Comparison of ENCODE assay signal across 26 cellular contexts in genomic region chr10:85147346-85148250, GRCh38.
"Had no signal": no experiment of that assay in that cellular context is flagged by ENCODE, and none has a peak within 500 bp of the region (broad histone marks: within the 10 kb centered on the region; RNA-seq: fewer than 3 reads in every experiment).

No MANE protein-coding gene starts in this region.

- H3K27me3 Mint-ChIP-seq: activated CD4-positive, alpha-beta T cell treated with anti-CD3 and anti-CD28 coated beads, Interleukin-2, amount 10 ng/mL, durations not matched to agents 7 days and 5 days; activated CD8-positive, alpha-beta memory T cell treated with anti-CD3 and anti-CD28 coated beads, Interleukin-2, amount 10 ng/mL, durations not matched to agents 7 days and 5 days; activated CD8-positive, alpha-beta T cell treated with anti-CD3 and anti-CD28 coated beads for 36 hours; activated naive CD8-positive, alpha-beta T cell treated with anti-CD3 and anti-CD28 coated beads, Interleukin-2, amount 50 U/mL, for 24 hours; memory B cell had no signal

- H3K9me3 Mint-ChIP-seq: activated CD4-positive, alpha-beta T cell treated with anti-CD3 and anti-CD28 coated beads, Interleukin-2, amount 10 ng/mL, durations not matched to agents 7 days and 5 days; activated CD8-positive, alpha-beta T cell treated with anti-CD3 and anti-CD28 coated beads for 36 hours; activated naive CD8-positive, alpha-beta T cell treated with anti-CD3 and anti-CD28 coated beads, Interleukin-2, amount 50 U/mL, for 24 hours had no signal

- H3K27me3 ChIP-seq: body of pancreas, cardiac muscle cell, right lobe of liver, stomach, suprapubic skin, transverse colon had no signal

- H3K36me3 Mint-ChIP-seq: activated CD8-positive, alpha-beta memory T cell treated with anti-CD3 and anti-CD28 coated beads, Interleukin-2, amount 10 ng/mL, durations not matched to agents 7 days and 5 days; memory B cell; stimulated activated effector memory CD8-positive, alpha-beta T cell treated with anti-CD3 and anti-CD28 coated beads, Interleukin-12 subunit alpha, Interleukin-12 subunit beta, amount 100 ng/mL, for 72 hours had no signal

- ATAC-seq: activated CD8-positive, alpha-beta memory T cell treated with anti-CD3 and anti-CD28 coated beads, Interleukin-2, amount 10 ng/mL, durations not matched to agents 7 days and 5 days; activated CD8-positive, alpha-beta T cell treated with anti-CD3 and anti-CD28 coated beads for 36 hours; activated naive CD8-positive, alpha-beta T cell treated with anti-CD3 and anti-CD28 coated beads, Interleukin-2, amount 50 U/mL, for 24 hours; body of pancreas; mucosa of descending colon; stimulated activated effector memory CD8-positive, alpha-beta T cell treated with anti-CD3 and anti-CD28 coated beads, Interleukin-12 subunit alpha, Interleukin-12 subunit beta, amount 100 ng/mL, for 72 hours had no signal

- H3K36me3 ChIP-seq: cardiac muscle cell, right lobe of liver, stomach, suprapubic skin, transverse colon had no signal

- H3K79me2 ChIP-seq: parathyroid adenoma had no signal

- H3K4me3 Mint-ChIP-seq: activated CD4-positive, alpha-beta T cell treated with anti-CD3 and anti-CD28 coated beads, Interleukin-2, amount 10 ng/mL, durations not matched to agents 7 days and 5 days; activated CD8-positive, alpha-beta memory T cell treated with anti-CD3 and anti-CD28 coated beads, Interleukin-2, amount 10 ng/mL, durations not matched to agents 7 days and 5 days; activated CD8-positive, alpha-beta T cell treated with anti-CD3 and anti-CD28 coated beads for 36 hours; activated naive CD8-positive, alpha-beta T cell treated with anti-CD3 and anti-CD28 coated beads, Interleukin-2, amount 50 U/mL, for 24 hours; memory B cell; nephron progenitor cell; stimulated activated effector memory CD8-positive, alpha-beta T cell treated with anti-CD3 and anti-CD28 coated beads, Interleukin-12 subunit alpha, Interleukin-12 subunit beta, amount 100 ng/mL, for 72 hours had no signal

- H3K4me3 ChIP-seq: body of pancreas, cardiac muscle cell, mucosa of descending colon, right lobe of liver, skin epidermis, stomach, suprapubic skin, transverse colon had no signal

- H2AFZ ChIP-seq: parathyroid adenoma had no signal

- H3K4me1 Mint-ChIP-seq: activated CD4-positive, alpha-beta T cell treated with anti-CD3 and anti-CD28 coated beads, Interleukin-2, amount 10 ng/mL, durations not matched to agents 7 days and 5 days; activated CD8-positive, alpha-beta memory T cell treated with anti-CD3 and anti-CD28 coated beads, Interleukin-2, amount 10 ng/mL, durations not matched to agents 7 days and 5 days; activated naive CD8-positive, alpha-beta T cell treated with anti-CD3 and anti-CD28 coated beads, Interleukin-2, amount 50 U/mL, for 24 hours; memory B cell; stimulated activated effector memory CD8-positive, alpha-beta T cell treated with anti-CD3 and anti-CD28 coated beads, Interleukin-12 subunit alpha, Interleukin-12 subunit beta, amount 100 ng/mL, for 72 hours had no signal

- H3K27ac ChIP-seq: body of pancreas, cardiac muscle cell, parathyroid adenoma, right lobe of liver, skin epidermis, stomach, suprapubic skin, transverse colon, VCaP had no signal

- H3K4me1 ChIP-seq: body of pancreas, parathyroid adenoma, stomach, suprapubic skin had no signal

- H3K27ac Mint-ChIP-seq: activated CD4-positive, alpha-beta T cell treated with anti-CD3 and anti-CD28 coated beads, Interleukin-2, amount 10 ng/mL, durations not matched to agents 7 days and 5 days; activated CD8-positive, alpha-beta memory T cell treated with anti-CD3 and anti-CD28 coated beads, Interleukin-2, amount 10 ng/mL, durations not matched to agents 7 days and 5 days; activated CD8-positive, alpha-beta T cell treated with anti-CD3 and anti-CD28 coated beads for 36 hours; activated naive CD8-positive, alpha-beta T cell treated with anti-CD3 and anti-CD28 coated beads, Interleukin-2, amount 50 U/mL, for 24 hours; memory B cell; nephron progenitor cell; stimulated activated effector memory CD8-positive, alpha-beta T cell treated with anti-CD3 and anti-CD28 coated beads, Interleukin-12 subunit alpha, Interleukin-12 subunit beta, amount 100 ng/mL, for 72 hours had no signal

- DNase-seq: activated CD4-positive, alpha-beta T cell treated with anti-CD3 and anti-CD28 coated beads, Interleukin-2, amount 10 ng/mL, durations not matched to agents 7 days and 5 days; activated CD4-positive, CD25-positive, alpha-beta regulatory T cell treated with anti-CD3 and anti-CD28 coated beads, Interleukin-2, amount 50 U/mL, for 72 hours; activated CD8-positive, alpha-beta memory T cell treated with anti-CD3 and anti-CD28 coated beads, Interleukin-2, amount 10 ng/mL, durations not matched to agents 7 days and 5 days; activated CD8-positive, alpha-beta T cell treated with anti-CD3 and anti-CD28 coated beads for 36 hours; activated gamma-delta T cell; activated naive CD4-positive, alpha-beta T cell treated with anti-CD3 and anti-CD28 coated beads, Interleukin-2, amount 50 U/mL, for 16 hours; activated naive CD8-positive, alpha-beta T cell treated with anti-CD3 and anti-CD28 coated beads, Interleukin-2, amount 50 U/mL, for 24 hours; activated T-cell treated with anti-CD3 and anti-CD28 coated beads for 4 hours; anterior cingulate cortex; body of pancreas; cortex of kidney; foreskin fibroblast; kidney; mucosa of descending colon; nephron progenitor cell; right lobe of liver; stimulated activated CD4-positive, alpha-beta T cell treated with anti-CD3 and anti-CD28 coated beads, Interleukin-2, amount 100 ng/mL, for 24 hours; stomach; transverse colon had no signal
